Comparison of ENCODE assay signal across 14 cellular contexts in genomic region chr11:34204396-34205279, GRCh38.
DNase-seq lines count a peak whose midpoint lies in the region; ATAC-seq, FAIRE-seq and TF ChIP-seq lines count a peak whose summit lies in the region.
"Had no signal": no experiment of that assay in that cellular context is flagged by ENCODE, and none has a peak within 500 bp of the region (broad histone marks: within the 10 kb centered on the region; RNA-seq: fewer than 3 reads in every experiment).

No MANE protein-coding gene starts in this region.

- CTCF ChIA-PET in GM10248 (lab: Yijun Ruan, JAX), result interaction anchor here (1.2 to 1.6 kb wide), 2 partner anchors 19 to 30 kb away, joined by 3 to 8 read pairs; no protein-coding TSS in a partner anchor

- no peak for FAIRE-seq in pancreas (lab: Jason Lieb, UNC)

- peak; percentile 67 for DNase-seq in LoVo (ENCODE audit: low spot score)
- DNase-seq in astrocyte of the spinal cord (ENCODE audit: low read depth, low spot score), result peak; percentile 49
- DNase-seq in pancreas, result no peak
- no peak for DNase-seq in NCI-H1417 treated with DMSO at 0.1 percent for 48 hours (lab: John Stamatoyannopoulos, UW)
- no peak for DNase-seq in NCI-H2081 treated with DMSO at 0.1 percent for 48 hours (lab: John Stamatoyannopoulos, UW)
- no peak for DNase-seq in GM10248 (ENCODE audit: extremely low spot score)
- DNase-seq: activated effector memory CD4-positive, alpha-beta T cell treated with anti-CD3 and anti-CD28 coated beads, Interleukin-2, amount 50 U/mL, for 16 hours; midbrain; sigmoid colon; transverse colon; WERI-Rb-1 had no signal

- 77 to 84% methylated on average over 19 of the region's 19 CpGs for WGBS in pancreas, 2 donors

- H3K27ac ChIP-seq in pancreas, result no peak overlapping the region
- H3K27ac ChIP-seq: Peyer's patch, sigmoid colon, transverse colon, WERI-Rb-1 had no signal

- TF ChIP-seq CTCF in astrocyte of the spinal cord (IDR thresholded peaks at IDR 0.05; ENCODE audit: low read depth, low read length), result no peak
- no peak for TF ChIP-seq CTCF in pancreas (IDR thresholded peaks at IDR 0.05)
- no peak for TF ChIP-seq CTCF in GM10248 (IDR thresholded peaks at IDR 0.05; ENCODE audit: control extremely low read depth, extremely low read depth, low read depth, missing control alignments)

- no peaks in the 10 kb centered on the region for H3K4me1 ChIP-seq in pancreas
- H3K4me1 ChIP-seq: Peyer's patch, transverse colon had no signal

- peak; percentile 49 for ATAC-seq in GM21447 (IDR thresholded peaks at IDR 0.05; ENCODE audit: unreplicated experiment)
- peak in 3 of 4 donors; percentile 71 to 88 (median 80) for ATAC-seq in pancreas
- no peak for ATAC-seq in HG03565 (IDR thresholded peaks at IDR 0.05; ENCODE audit: unreplicated experiment)

- H3K9me3 ChIP-seq in pancreas, result no peaks in the 10 kb centered on the region
- H3K9me3 ChIP-seq: Peyer's patch, sigmoid colon, transverse colon had no signal

- intact Hi-C loops in pancreas (cut with DNase I), result no loop called here

- POLR2A ChIA-PET in GM10248 (lab: Yijun Ruan, JAX), result no interaction called here

- H3K4me3 ChIP-seq in astrocyte of the spinal cord (ENCODE audit: low read depth, low read length) (no peak overlapping the region), pancreas (no peak overlapping the region)
- H3K4me3 ChIP-seq: Peyer's patch, sigmoid colon, transverse colon had no signal

- in situ Hi-C loops in astrocyte of the spinal cord (cut with HindIII; ENCODE audit: low sequenced_read_pairs), result no loop called here

- no peaks in the 10 kb centered on the region for H3K27me3 ChIP-seq in pancreas
- H3K27me3 ChIP-seq: Peyer's patch, sigmoid colon, transverse colon had no signal

- no peaks in the 10 kb centered on the region for H3K36me3 ChIP-seq in pancreas
- H3K36me3 ChIP-seq: Peyer's patch, sigmoid colon, transverse colon had no signal

Comparison
In these comparisons a context has a peak if more than half of its experiments do, and no peak if none do; other contexts are left out.
1. DNase-seq: peak in LoVo (single experiment) and astrocyte of the spinal cord (single experiment); none in pancreas (0 of 6), NCI-H1417 treated with DMSO at 0.1 percent for 48 hours (single experiment), NCI-H2081 treated with DMSO at 0.1 percent for 48 hours (single experiment) and GM10248 (single experiment).